In the genomic region with DNA sequence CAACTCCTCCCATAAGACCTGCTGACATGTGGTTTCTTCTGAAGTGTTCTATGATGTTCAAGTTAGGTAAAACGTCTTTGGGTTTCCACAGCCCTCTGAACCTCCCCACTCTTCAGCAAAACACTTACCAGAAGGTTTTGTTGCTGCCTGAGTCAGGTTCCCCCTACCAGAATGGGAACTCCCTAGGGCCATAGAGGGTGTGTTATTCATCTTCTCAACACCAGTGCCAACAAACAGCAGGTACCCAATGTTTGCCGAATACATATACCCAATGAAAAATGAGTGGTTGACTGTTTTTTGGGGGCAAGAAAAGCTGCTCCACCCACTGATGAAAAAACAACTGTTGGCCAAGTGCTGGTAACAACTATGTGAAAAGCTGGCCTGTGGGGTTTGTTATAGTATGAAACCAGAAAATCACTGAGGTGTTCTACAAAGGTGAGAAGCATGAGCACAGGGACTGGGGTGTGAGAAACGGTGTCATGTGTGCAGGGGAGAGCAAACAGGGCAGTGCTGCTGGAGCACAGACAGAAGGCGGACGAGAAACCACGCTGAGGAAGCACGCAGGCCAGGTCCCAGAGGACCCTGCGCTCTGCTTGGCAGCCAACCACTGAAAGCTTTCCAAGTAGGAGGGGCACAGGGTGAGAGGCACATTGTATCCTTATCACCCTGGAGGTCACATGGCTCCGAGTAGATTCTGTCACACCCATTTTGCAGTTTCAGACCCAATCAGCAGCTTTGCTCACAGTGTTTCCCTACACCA, we compare ENCODE assay signal across 8 cellular contexts. TPM values are rescaled to one million over a fixed set of nuclear protein-coding genes. Genes with fewer than 3 reads are reported as not detected.
DNase-seq lines count a peak whose midpoint lies in the region; ATAC-seq and TF ChIP-seq lines count a peak whose summit lies in the region.

No MANE protein-coding gene starts in this region.

- no peaks in the 10 kb centered on the region for H3K9me3 ChIP-seq in DND-41 (ENCODE audit: insufficient read depth, low read length, severe bottlenecking)

- no peak overlapping the region for H3K9ac ChIP-seq in DND-41 (ENCODE audit: low read depth, low read length)

- H3K79me2 ChIP-seq in DND-41 (ENCODE audit: insufficient read depth, low read length): no peaks in the 10 kb centered on the region

- H3K4me1 ChIP-seq in DND-41 (ENCODE audit: insufficient read depth, low read length): 0 out of 2 replicates have a peak, but pooled peaks cover 4% of the 10 kb centered on the region

- no peak overlapping the region for H2AFZ ChIP-seq in DND-41 (ENCODE audit: low read depth, low read length)

- H3K4me3 ChIP-seq in DND-41 (ENCODE audit: low read depth in 1 of 2, low read length in 2 of 2): no peak overlapping the region

- no peak overlapping the region for H3K4me2 ChIP-seq in DND-41 (ENCODE audit: insufficient read depth, low read length)

- H3K27me3 Mint-ChIP-seq in activated CD8-positive, alpha-beta memory T cell treated with anti-CD3 and anti-CD28 coated beads, Interleukin-2, amount 10 ng/mL, durations not matched to agents 7 days and 5 days: no peaks in the 10 kb centered on the region

- TF ChIP-seq CTCF in DND-41 (IDR thresholded peaks at IDR 0.05; ENCODE audit: borderline replicate concordance, extremely low read depth, low read length, poor library complexity, severe bottlenecking): no peak

- H3K4me3 Mint-ChIP-seq in activated CD8-positive, alpha-beta memory T cell treated with anti-CD3 and anti-CD28 coated beads, Interleukin-2, amount 10 ng/mL, durations not matched to agents 7 days and 5 days: peak overlapping the region; percentile 17

- H3K9me3 Mint-ChIP-seq in activated CD8-positive, alpha-beta memory T cell treated with anti-CD3 and anti-CD28 coated beads, Interleukin-2, amount 10 ng/mL, durations not matched to agents 7 days and 5 days (ENCODE audit: low read depth): no peaks in the 10 kb centered on the region

- H4K20me1 ChIP-seq in DND-41 (ENCODE audit: insufficient read depth, low read length): no peaks in the 10 kb centered on the region

- ATAC-seq in DND-41 (ENCODE audit: insufficient read depth, low read depth) (peak; percentile 76), GM21360 (IDR thresholded peaks at IDR 0.05; ENCODE audit: unreplicated experiment) (peak; percentile 91), HG03565 (IDR thresholded peaks at IDR 0.05; ENCODE audit: unreplicated experiment) (peak; percentile 89)
- ATAC-seq in activated CD8-positive, alpha-beta memory T cell treated with anti-CD3 and anti-CD28 coated beads, Interleukin-2, amount 10 ng/mL, durations not matched to agents 7 days and 5 days: peak; percentile 82

- peaks cover 47% of the 10 kb centered on the region for H3K4me1 Mint-ChIP-seq in activated CD8-positive, alpha-beta memory T cell treated with anti-CD3 and anti-CD28 coated beads, Interleukin-2, amount 10 ng/mL, durations not matched to agents 7 days and 5 days

- H3K27ac ChIP-seq in DND-41 (ENCODE audit: low read length): no peak overlapping the region
- H3K27ac ChIP-seq in temporal lobe (ENCODE audit: low read depth, low read length): peak overlapping the region; percentile 53

- H3K27me3 ChIP-seq in DND-41 (ENCODE audit: insufficient read depth, low read length, poor library complexity): no peaks in the 10 kb centered on the region

- peaks cover 38% of the 10 kb centered on the region for H3K36me3 Mint-ChIP-seq in activated CD8-positive, alpha-beta memory T cell treated with anti-CD3 and anti-CD28 coated beads, Interleukin-2, amount 10 ng/mL, durations not matched to agents 7 days and 5 days

- peak overlapping the region; percentile 77 for H3K27ac Mint-ChIP-seq in activated CD8-positive, alpha-beta memory T cell treated with anti-CD3 and anti-CD28 coated beads, Interleukin-2, amount 10 ng/mL, durations not matched to agents 7 days and 5 days

- CTCF ChIA-PET in activated CD8-positive, alpha-beta memory T cell treated with anti-CD3 and anti-CD28 coated beads, Interleukin-2, amount 10 ng/mL, durations not matched to agents 7 days and 5 days (lab: Charles Lee): interaction anchor here (0.9 kb wide), 1 partner anchor 17 kb away, joined by 5 read pairs; no protein-coding TSS in a partner anchor

- peak; percentile 19 for DNase-seq in DND-41
- DNase-seq in activated CD8-positive, alpha-beta memory T cell treated with anti-CD3 and anti-CD28 coated beads, Interleukin-2, amount 10 ng/mL, durations not matched to agents 7 days and 5 days: peak; percentile 55
- DNase-seq in hypothalamus (lab: John Stamatoyannopoulos, UW): peak in 34 of 51 donors; percentile 10 to 80 (median 40)
- no peak for DNase-seq in NK-92 (lab: John Stamatoyannopoulos, UW; ENCODE audit: unreplicated experiment)
- no peak for DNase-seq in NCI-H510A treated with DMSO at 0.1 percent for 48 hours (lab: John Stamatoyannopoulos, UW)

- no peaks in the 10 kb centered on the region for H3K36me3 ChIP-seq in DND-41 (ENCODE audit: insufficient read depth, low read length)

RNA-seq across cellular contexts. Expression of a gene that starts 28.8 kb away (rescaled TPM):
- total RNA-seq in activated CD8-positive, alpha-beta memory T cell treated with anti-CD3 and anti-CD28 coated beads, Interleukin-2, amount 10 ng/mL, durations not matched to agents 7 days and 5 days: 10 to 100 TPM; 31.3 to 43.8 TPM
- 151 TPM for total RNA-seq in temporal lobe

Comparison
In these comparisons a context has a peak if more than half of its experiments do, and no peak if none do; other contexts are left out.
1. DNase-seq: peak in DND-41 (single experiment), activated CD8-positive, alpha-beta memory T cell treated with anti-CD3 and anti-CD28 coated beads, Interleukin-2, amount 10 ng/mL, durations not matched to agents 7 days and 5 days (single experiment) and hypothalamus (34 of 51); none in NK-92 (single experiment) and NCI-H510A treated with DMSO at 0.1 percent for 48 hours (single experiment).
2. Peak in every context shown above with its lines, with median percentiles within 50 percentile points of each other: ATAC-seq.